Comparison of ENCODE assay signal across 8 cellular contexts in genomic region chr2:208254871-208255556, GRCh38. TPM values are rescaled to one million over a fixed set of nuclear protein-coding genes. Genes with fewer than 3 reads are reported as not detected.
DNase-seq lines count a peak whose midpoint lies in the region; ATAC-seq and TF ChIP-seq lines count a peak whose summit lies in the region.

IDH1 (minus strand) TSS chr2:208255071; CDS start chr2:208251551, 3,520 bp downstream.

- H3K27ac ChIP-seq in IMR-90 (ENCODE audit: insufficient read depth, low read length) (peak within 1 kb of the TSS; percentile 73), muscle layer of colon (ENCODE audit: low read depth, low read length) (peak within 1 kb of the TSS; percentile 91)

- intact Hi-C loops in IMR-90 (cut with micrococcal nuclease), result loop anchor here (1.0 to 2.0 kb wide), 4 partner anchors 11 to 508 kb away; partner anchors contain the start of gene PIKFYVE

- POLR2A ChIA-PET in IMR-90 (lab: Charles Lee; ENCODE audit: unreplicated experiment), result interaction anchor here (0.8 kb wide), 1 partner anchor 13 kb away, joined by 9 read pairs; no protein-coding TSS in a partner anchor

- H3K36me3 ChIP-seq in IMR-90 (ENCODE audit: control insufficient read depth, insufficient read depth, low read length), result peaks cover 5% of the 10 kb centered on the region; the same call in 1 of the 2 replicates
- peaks cover 11% of the 10 kb centered on the region for H3K36me3 ChIP-seq in muscle layer of colon (ENCODE audit: insufficient read depth, low read length)

- peak; percentile 84 for ATAC-seq in GM21528 (IDR thresholded peaks at IDR 0.05; ENCODE audit: low FRiP score, unreplicated experiment)
- peak; percentile 93 for ATAC-seq in IMR-90 (ENCODE audit: low read depth)

- peak within 1 kb of the TSS; percentile 45; the same call in 1 of the 2 replicates for H3K56ac ChIP-seq in IMR-90 (ENCODE audit: extremely low read depth, insufficient read depth, low read length)

- H3K14ac ChIP-seq in IMR-90 (replicated peaks; ENCODE audit: low read depth, low read length), result peak within 1 kb of the TSS; percentile 75

- peak; percentile 31 for TF ChIP-seq RAD21 in IMR-90 (IDR thresholded peaks at IDR 0.05; ENCODE audit: low read length)

- H4K5ac ChIP-seq in IMR-90 (ENCODE audit: low read depth, low read length), result peak within 1 kb of the TSS; percentile 16

- no peaks in the 10 kb centered on the region for H3K27me3 ChIP-seq in IMR-90 (ENCODE audit: control insufficient read depth, insufficient read depth, low read length)
- no peaks in the 10 kb centered on the region for H3K27me3 ChIP-seq in muscle layer of colon (ENCODE audit: control insufficient read depth in 1 of 2, insufficient read depth in 2 of 2, low read length in 2 of 2)

- dilution Hi-C loops in IMR-90 (cut with HindIII; ENCODE audit: low sequenced_read_pairs, unreplicated experiment), result no loop called here

- no peak within 1 kb of the TSS; the same call in 2 of the 3 replicates for H2BK15ac ChIP-seq in IMR-90 (ENCODE audit: low read depth, low read length)

- H3K4me1 ChIP-seq in IMR-90 (ENCODE audit: control insufficient read depth, insufficient read depth, low read length) (peaks cover 4% of the 10 kb centered on the region), muscle layer of colon (ENCODE audit: insufficient read depth, low read length) (peaks cover 21% of the 10 kb centered on the region)

- peak within 1 kb of the TSS; percentile 80 for H2AK9ac ChIP-seq in IMR-90 (replicated peaks; ENCODE audit: low read depth, low read length, poor library complexity)

- no peaks in the 10 kb centered on the region for H4K20me1 ChIP-seq in IMR-90 (ENCODE audit: insufficient read depth, low read length)

- H3K4me3 ChIP-seq in IMR-90 (ENCODE audit: insufficient read depth, low read depth, low read length) (peak within 1 kb of the TSS; percentile 75), epithelial cell of proximal tubule (ENCODE audit: low read depth, low read length) (peak within 1 kb of the TSS; percentile 69), muscle layer of colon (ENCODE audit: low read depth in 1 of 2, low read length in 2 of 2) (peak within 1 kb of the TSS; percentile 98 to 99)

- H2AFZ ChIP-seq in IMR-90 (replicated peaks; ENCODE audit: low read length, poor library complexity), result peak within 1 kb of the TSS; percentile 96

- in situ Hi-C loops in IMR-90 (cut with MboI; ENCODE audit: low sequenced_read_pairs), result loop anchor here (25.0 kb wide), 1 partner anchor 518 kb away; no protein-coding TSS in a partner anchor

- peak within 1 kb of the TSS; percentile 59 for H2BK5ac ChIP-seq in IMR-90 (ENCODE audit: low read depth, low read length, poor library complexity, severe bottlenecking)

- WGBS in IMR-90 (ENCODE audit: extremely low coverage in 2 of 2, insufficient read length in 1 of 2), 2 experiments, result 4% methylated on average over 5 of the region's 48 CpGs; no CpG with 5 or more reads in 1 of the 2 experiments

- peak within 1 kb of the TSS; percentile 92 for H3K4me2 ChIP-seq in IMR-90 (ENCODE audit: low read depth, low read length)

- peak; percentile 42 for TF ChIP-seq CTCF in IMR-90 (conservative IDR thresholded peaks at IDR 0.05; ENCODE audit: low read depth, low read length)
- TF ChIP-seq CTCF in epithelial cell of proximal tubule (conservative IDR thresholded peaks at IDR 0.05; ENCODE audit: low read depth, low read length), result peak; percentile 57

- no TSS peak for BruUV-seq in IMR-90 (replicated peaks; lab: Mats Ljungman, UMichigan)

- H3K79me1 ChIP-seq in IMR-90 (ENCODE audit: low read depth in 1 of 2, low read length in 2 of 2), result peaks cover 4 to 17% of the 10 kb centered on the region in 2 experiments; a peak in 3 of 4 replicates

- H4K91ac ChIP-seq in IMR-90 (ENCODE audit: insufficient read depth, low read depth, low read length), result 0 out of 2 replicates have a peak within 1 kb of the TSS, but pooled peaks have one; percentile 43

- peak within 1 kb of the TSS; percentile 59 for H3K4ac ChIP-seq in IMR-90 (ENCODE audit: low read depth, low read length)

- no peak within 1 kb of the TSS for H2AK5ac ChIP-seq in IMR-90 (ENCODE audit: low read depth, low read length)

- H3K23ac ChIP-seq in IMR-90 (ENCODE audit: low read depth, low read length), result peak within 1 kb of the TSS; percentile 76

- peak within 1 kb of the TSS; percentile 13; the same call in 1 of the 2 replicates for H3K18ac ChIP-seq in IMR-90 (ENCODE audit: low read depth, low read length)

- H3K9ac ChIP-seq in IMR-90 (ENCODE audit: low read depth, low read length) (peak within 1 kb of the TSS; percentile 68), muscle layer of colon (ENCODE audit: low read length) (peak within 1 kb of the TSS; percentile 30)

- H2BK120ac ChIP-seq in IMR-90 (ENCODE audit: low read depth, low read length), result no peak within 1 kb of the TSS; the same call in 1 of the 2 replicates

- H3K9me3 ChIP-seq in IMR-90 (ENCODE audit: control insufficient read depth, insufficient read depth, low read length), result no peaks in the 10 kb centered on the region
- no peaks in the 10 kb centered on the region for H3K9me3 ChIP-seq in muscle layer of colon (ENCODE audit: low read length)

- no peak for TF ChIP-seq POLR2A in IMR-90 (IDR thresholded peaks at IDR 0.05; ENCODE audit: low read depth, low read length)

- CTCF ChIA-PET in IMR-90 (lab: Yijun Ruan, JAX), result interaction anchor here (0.6 to 2.4 kb wide), 6 partner anchors 9 to 80 kb away, joined by 3 to 11 read pairs (median 4); no protein-coding TSS in a partner anchor

- H3K9me1 ChIP-seq in IMR-90 (ENCODE audit: insufficient read depth, low read length), result peaks cover 5% of the 10 kb centered on the region; the same call in 1 of the 2 replicates

- H2BK20ac ChIP-seq in IMR-90 (ENCODE audit: low read depth, low read length), result no peak within 1 kb of the TSS

- H4K8ac ChIP-seq in IMR-90 (ENCODE audit: low read depth in 2 of 2, low read length in 2 of 2), result peak within 1 kb of the TSS; percentile 68 to 83

- DNase-seq in DMS153 treated with DMSO at 0.1 percent for 48 hours (lab: John Stamatoyannopoulos, UW; ENCODE audit: unreplicated experiment), result peak; percentile 83
- peak; percentile 89 for DNase-seq in IMR-90
- DNase-seq in OCI-M2 (lab: John Stamatoyannopoulos, UW; ENCODE audit: unreplicated experiment), result peak; percentile 41
- peak; percentile 91 for DNase-seq in activated T-cell treated with anti-CD3 and anti-CD28 coated beads for 48 hours (ENCODE audit: low read depth)
- no peak for DNase-seq in epithelial cell of proximal tubule (ENCODE audit: low read depth)
- DNase-seq in stimulated activated CD8-positive, alpha-beta memory T cell treated with anti-CD3 and anti-CD28 coated beads, Interleukin-7, amount 100 ng/mL, for 24 hours (ENCODE audit: low read depth), result peak; percentile 97

TF ChIP-seq in IMR-90, 13 proteins besides CTCF, POLR2A, EP300 and RAD21:
- TF ChIP-seq RFX5 (IDR thresholded peaks at IDR 0.05; ENCODE audit: low read depth, low read length) (no peak), MXI1 (IDR thresholded peaks at IDR 0.05; ENCODE audit: borderline replicate concordance, low read depth, low read length) (peak; percentile 21; the same call in 1 of the 2 replicates), MAFK (IDR thresholded peaks at IDR 0.05; ENCODE audit: low read depth, low read length) (no peak), MAZ (IDR thresholded peaks at IDR 0.05; ENCODE audit: borderline replicate concordance, low read depth, low read length) (no peak), SMC3 (IDR thresholded peaks at IDR 0.05; ENCODE audit: low read depth, low read length) (0 out of 2 replicates have a peak, but pooled peaks have one; percentile 12), CHD1 (IDR thresholded peaks at IDR 0.05; ENCODE audit: low read depth, low read length) (no peak), USF2 (IDR thresholded peaks at IDR 0.05; ENCODE audit: low read depth, low read length) (no peak), RCOR1 (IDR thresholded peaks at IDR 0.05; ENCODE audit: insufficient replicate concordance, low read length) (peak; percentile 17), NFE2L2 (IDR thresholded peaks at IDR 0.05; ENCODE audit: low read depth, low read length) (no peak), ELK1 (IDR thresholded peaks at IDR 0.05; ENCODE audit: borderline replicate concordance, low read depth, low read length) (no peak), BHLHE40 (IDR thresholded peaks at IDR 0.05; ENCODE audit: low read depth, low read length) (0 out of 2 replicates have a peak, but pooled peaks have one; percentile 15), CEBPB (IDR thresholded peaks at IDR 0.05; ENCODE audit: low read depth, low read length) (no peak), FOS (IDR thresholded peaks at IDR 0.05; ENCODE audit: low read depth, low read length) (no peak)
TF ChIP-seq in IMR-90: peak in this region for 4.

RNA-seq across cellular contexts. Expression of gene IDH1, which starts in this region (rescaled TPM):
- total RNA-seq in IMR-90 (2012; rRNA removed) (77.1 and 104 TPM in 2 replicates), epithelial cell of proximal tubule (93.1 and 113 TPM in 2 replicates)
- 42.7 and 53.5 TPM in 2 replicates for polyA plus RNA-seq in IMR-90 (2012; rRNA removed)
- polyA plus RNA-seq in IMR-90 (2012; cell fraction: cytosol; rRNA removed), result 11.5 and 18.6 TPM in 2 replicates
- polyA plus RNA-seq in IMR-90 (2012; cell fraction: nucleus; rRNA removed; ENCODE audit: low replicate concordance), result 13.1 and 39.8 TPM in 2 replicates
